1 cellular context compared by ENCODE assay signal in the genomic region with DNA sequence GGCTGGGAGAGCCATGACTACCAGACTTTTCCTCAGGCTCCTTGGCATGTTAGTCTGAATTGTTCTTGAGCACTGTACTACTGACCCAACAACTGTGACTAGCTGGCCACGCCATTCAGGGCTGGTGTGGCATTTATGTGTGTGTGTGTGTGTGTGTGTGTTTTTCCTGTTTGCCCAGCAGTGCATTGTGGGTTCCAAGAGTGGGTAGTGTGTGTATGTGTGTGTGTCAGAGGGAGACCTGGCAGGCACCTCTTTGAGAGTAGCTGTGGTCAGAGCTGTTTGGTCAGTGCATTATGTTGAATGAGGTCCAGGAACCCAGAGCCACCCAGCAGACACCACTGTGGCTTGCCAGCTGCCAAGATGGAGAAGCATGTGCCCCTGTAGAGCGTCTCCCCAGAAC.
TF ChIP-seq lines count a peak whose summit lies in the region.

No MANE protein-coding gene starts in this region.

TF ChIP-seq in HepG2, 621 proteins besides CTCF, POLR2A, EP300 and RAD21:
- TF ChIP-seq DPF2 (CRISPR knock-in tag; IDR thresholded peaks at IDR 0.05; ENCODE audit: borderline replicate concordance, low read depth) (no peak), ZNF570 (CRISPR knock-in tag; IDR thresholded peaks at IDR 0.05; ENCODE audit: borderline replicate concordance) (no peak), ZNF703 (CRISPR knock-in tag; IDR thresholded peaks at IDR 0.05; ENCODE audit: borderline replicate concordance) (no peak), ZNF558 (CRISPR knock-in tag; IDR thresholded peaks at IDR 0.05; ENCODE audit: borderline replicate concordance) (no peak), ZBTB7B (CRISPR knock-in tag; IDR thresholded peaks at IDR 0.05) (no peak), SMAD9 (CRISPR knock-in tag; IDR thresholded peaks at IDR 0.05) (no peak), MTF1 (CRISPR knock-in tag; IDR thresholded peaks at IDR 0.05) (no peak), ZNF563 (CRISPR knock-in tag; IDR thresholded peaks at IDR 0.05) (no peak), PRPF4 (IDR thresholded peaks at IDR 0.05; ENCODE audit: low read depth, low read length, poor library complexity, severe bottlenecking) (no peak)
- TF ChIP-seq, protein P1, sequence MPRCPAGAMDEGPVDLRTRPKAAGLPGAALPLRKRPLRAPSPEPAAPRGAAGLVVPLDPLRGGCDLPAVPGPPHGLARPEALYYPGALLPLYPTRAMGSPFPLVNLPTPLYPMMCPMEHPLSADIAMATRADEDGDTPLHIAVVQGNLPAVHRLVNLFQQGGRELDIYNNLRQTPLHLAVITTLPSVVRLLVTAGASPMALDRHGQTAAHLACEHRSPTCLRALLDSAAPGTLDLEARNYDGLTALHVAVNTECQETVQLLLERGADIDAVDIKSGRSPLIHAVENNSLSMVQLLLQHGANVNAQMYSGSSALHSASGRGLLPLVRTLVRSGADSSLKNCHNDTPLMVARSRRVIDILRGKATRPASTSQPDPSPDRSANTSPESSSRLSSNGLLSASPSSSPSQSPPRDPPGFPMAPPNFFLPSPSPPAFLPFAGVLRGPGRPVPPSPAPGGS (CRISPR knock-in tag; IDR thresholded peaks at IDR 0.05) = no peak
- TF ChIP-seq, protein P2, sequence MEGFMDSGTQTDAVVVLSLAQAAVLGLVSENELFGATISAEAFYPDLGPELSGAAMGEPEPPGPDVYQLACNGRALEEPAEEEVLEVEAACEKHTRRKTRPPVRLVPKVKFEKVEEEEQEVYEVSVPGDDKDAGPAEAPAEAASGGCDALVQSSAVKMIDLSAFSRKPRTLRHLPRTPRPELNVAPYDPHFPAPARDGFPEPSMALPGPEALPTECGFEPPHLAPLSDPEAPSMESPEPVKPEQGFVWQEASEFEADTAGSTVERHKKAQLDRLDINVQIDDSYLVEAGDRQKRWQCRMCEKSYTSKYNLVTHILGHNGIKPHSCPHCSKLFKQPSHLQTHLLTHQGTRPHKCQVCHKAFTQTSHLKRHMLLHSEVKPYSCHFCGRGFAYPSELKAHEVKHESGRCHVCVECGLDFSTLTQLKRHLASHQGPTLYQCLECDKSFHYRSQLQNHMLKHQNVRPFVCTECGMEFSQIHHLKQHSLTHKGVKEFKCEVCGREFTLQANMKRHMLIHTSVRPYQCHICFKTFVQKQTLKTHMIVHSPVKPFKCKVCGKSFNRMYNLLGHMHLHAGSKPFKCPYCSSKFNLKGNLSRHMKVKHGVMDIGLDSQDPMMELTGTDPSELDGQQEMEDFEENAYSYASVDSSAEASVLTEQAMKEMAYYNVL (CRISPR knock-in tag; IDR thresholded peaks at IDR 0.05; ENCODE audit: borderline replicate concordance) = no peak
